In the genomic region with DNA sequence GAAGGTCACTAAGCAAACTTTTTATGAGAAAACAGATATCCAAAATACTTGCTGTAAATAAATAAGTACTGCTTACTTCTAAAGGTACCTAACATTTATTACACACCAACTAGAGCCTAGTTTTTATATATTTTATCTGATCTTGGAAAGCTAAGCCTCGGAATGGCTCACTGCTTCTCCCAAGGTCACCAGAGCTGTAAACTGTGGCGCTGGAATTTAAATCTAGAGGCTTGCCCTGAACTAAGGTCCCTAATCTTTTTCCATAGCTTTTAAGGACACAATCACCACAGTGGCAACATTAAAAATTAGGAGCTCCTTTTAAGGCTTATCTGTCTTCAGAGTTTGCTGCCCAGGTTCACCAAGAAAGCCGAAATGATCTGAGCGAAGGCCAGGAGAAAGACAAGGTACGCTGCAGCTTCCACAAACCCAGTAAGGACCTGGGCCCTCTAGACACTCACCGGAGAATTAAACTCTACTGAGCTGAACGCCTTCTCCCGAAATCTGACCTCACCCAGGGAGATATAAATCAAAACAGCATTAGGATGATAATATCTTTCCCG, we compare ENCODE assay signal across 8 cellular contexts. TPM values are rescaled to one million over a fixed set of nuclear protein-coding genes. Genes with fewer than 3 reads are reported as not detected.
DNase-seq lines count a peak whose midpoint lies in the region; ATAC-seq, FAIRE-seq and TF ChIP-seq lines count a peak whose summit lies in the region.

No MANE protein-coding gene starts in this region.

- peaks cover 15% of the 10 kb centered on the region; the same call in 1 of the 2 replicates for H3F3A ChIP-seq in Loucy (ENCODE audit: low read depth)

- CTCF ChIA-PET in HepG2 (lab: Yijun Ruan, JAX; ENCODE audit: low intra/inter-chr PET ratio, low total read pairs), result no interaction called here

- TF ChIP-seq EP300 in HepG2 (IDR thresholded peaks at IDR 0.05; ENCODE audit: low read depth in 2 of 2, low read length in 2 of 2) (no peak), HepG2 (CRISPR knock-in tag; IDR thresholded peaks at IDR 0.05; ENCODE audit: borderline replicate concordance) (no peak)

- POLR2A ChIA-PET in HepG2 (lab: Yijun Ruan, JAX), result interaction anchor here (1.0 to 9.8 kb wide), 4 partner anchors 10 to 281 kb away, joined by 5 to 139 read pairs (median 8); a partner anchor contains a TSS

- H4K20me1 ChIP-seq in Loucy (ENCODE audit: insufficient read depth, low read length, poor library complexity, severe bottlenecking) (peaks cover 36% of the 10 kb centered on the region), HepG2 (ENCODE audit: insufficient read depth, low read length) (peaks cover 25% of the 10 kb centered on the region)

- H3K27ac ChIP-seq in breast epithelium, result peak overlapping the region; percentile 83 to 91
- H3K27ac ChIP-seq in HepG2 (ENCODE audit: extremely low read length, insufficient read depth, low read length), result peak overlapping the region; percentile 79
- H3K27ac ChIP-seq in thoracic aorta, result peak overlapping the region; percentile 88 to 97

- peak overlapping the region; percentile 88 for H3K4me2 ChIP-seq in Loucy (ENCODE audit: low read depth, low read length, poor library complexity, severe bottlenecking)
- H3K4me2 ChIP-seq in HepG2 (ENCODE audit: low read depth, low read length), result peak overlapping the region; percentile 78

- no peak for FAIRE-seq in HepG2 (lab: Jason Lieb, UNC)

- BruUV-seq in HepG2 (replicated peaks; lab: Mats Ljungman, UMichigan), result TSS peak; percentile 88

- DNase-seq in AG09309 (ENCODE audit: low read depth) (no peak), breast epithelium (ENCODE audit: low spot score in 2 of 2) (no peak), HepG2 (ENCODE audit: low spot score) (peak; percentile 42), thoracic aorta (ENCODE audit: low spot score) (no peak), H4 (ENCODE audit: low spot score) (no peak)

- in situ Hi-C loops in HepG2 (cut with HindIII; ENCODE audit: extremely low pct_ligation_motif_present, low pct_unique_long_range_greater_than_20kb), result loop anchor here (25.0 kb wide), 2 partner anchors 130 to 655 kb away; a partner anchor contains a TSS

- TF ChIP-seq RAD21 in HepG2 (CRISPR knock-in tag; IDR thresholded peaks at IDR 0.05), result no peak

- H3K9me3 ChIP-seq in Loucy (ENCODE audit: insufficient read depth, low read depth, low read length) (no peaks in the 10 kb centered on the region), breast epithelium (no peaks in the 10 kb centered on the region), HepG2 (ENCODE audit: low read length) (no peaks in the 10 kb centered on the region), thoracic aorta (no peaks in the 10 kb centered on the region)

- WGBS in HepG2 (ENCODE audit: low lambda C conversion rate), result 2% methylated on average over 9 of the region's 9 CpGs

- ATAC-seq in GM19351 (IDR thresholded peaks at IDR 0.05; ENCODE audit: unreplicated experiment) (peak; percentile 12), HepG2 (peak; percentile 45), thoracic aorta (ENCODE audit: insufficient number of reproducible peaks, low FRiP score, low read depth) (no peak), GM21367 (IDR thresholded peaks at IDR 0.05; ENCODE audit: unreplicated experiment) (no peak)

- H2AFZ ChIP-seq in Loucy (ENCODE audit: low read length), result peak overlapping the region; percentile 86
- peak overlapping the region; percentile 1 for H2AFZ ChIP-seq in HepG2 (ENCODE audit: low read length)

- H3K9me2 ChIP-seq in Loucy (replicated peaks; ENCODE audit: low read depth, low read length), result no peaks in the 10 kb centered on the region

- H3K79me2 ChIP-seq in Loucy (ENCODE audit: insufficient read depth, low read length), result peaks cover 54% of the 10 kb centered on the region
- H3K79me2 ChIP-seq in HepG2 (ENCODE audit: insufficient read depth, low read length), result peaks cover 54% of the 10 kb centered on the region

- TF ChIP-seq POLR2A in breast epithelium (IDR thresholded peaks at IDR 0.05) (no peak), HepG2 (IDR thresholded peaks at IDR 0.05; ENCODE audit: insufficient read depth in 1 of 2, low read depth in 2 of 2, low read length in 2 of 2) (no peak)

- H3K36me3 ChIP-seq in Loucy (ENCODE audit: insufficient read depth, low read length) (no peaks in the 10 kb centered on the region), breast epithelium (peaks cover 5% of the 10 kb centered on the region), HepG2 (replicated peaks in 1 of 2; ENCODE audit: control insufficient read depth in 1 of 2, insufficient read depth in 2 of 2, low read length in 2 of 2) (peaks cover 0 to 14% of the 10 kb centered on the region in 2 experiments; a peak in 2 of 5 replicates), thoracic aorta (no peaks in the 10 kb centered on the region)

- H3K9ac ChIP-seq in Loucy (ENCODE audit: low read depth, low read length, poor library complexity, severe bottlenecking) (peak overlapping the region; percentile 76), HepG2 (ENCODE audit: insufficient read depth, low read depth, low read length) (peak overlapping the region; percentile 82)

- intact Hi-C loops in breast epithelium (cut with DNase I; ENCODE audit: low total_unique reads) (loop anchor here (10.0 kb wide), 1 partner anchor 1122 kb away; a partner anchor contains a TSS), HepG2 (cut with micrococcal nuclease; ENCODE audit: unreplicated experiment) (loop anchor here (2.0 kb wide), 3 partner anchors 44 to 276 kb away; a partner anchor contains a TSS)

- H3K4me3 ChIP-seq in AG09309 (ENCODE audit: control insufficient read depth, low read depth, low read length) (peak overlapping the region; percentile 67), Loucy (ENCODE audit: low read length, poor library complexity, severe bottlenecking) (peak overlapping the region; percentile 87), breast epithelium (peak overlapping the region; percentile 47 to 70 (median 63)), HepG2 (replicated peaks in 1 of 3; ENCODE audit: insufficient read depth in 1 of 3, low read depth in 2 of 3, low read length in 3 of 3) (peak overlapping the region; percentile 59 to 78 (median 75)), thoracic aorta (peak overlapping the region; percentile 85)

- no peaks in the 10 kb centered on the region for H3K27me3 ChIP-seq in Loucy (ENCODE audit: insufficient read depth, low read length, poor library complexity, severe bottlenecking)
- H3K27me3 ChIP-seq in breast epithelium, result no peaks in the 10 kb centered on the region
- H3K27me3 ChIP-seq in HepG2 (ENCODE audit: control insufficient read depth in 1 of 2, insufficient read depth in 2 of 2, low read length in 2 of 2), result no peaks in the 10 kb centered on the region; a peak in 1 of 5 replicates
- H3K27me3 ChIP-seq in thoracic aorta (replicated peaks; ENCODE audit: insufficient read depth), result no peaks in the 10 kb centered on the region

- H3K4me1 ChIP-seq in Loucy (ENCODE audit: insufficient read depth, low read length, poor library complexity, severe bottlenecking) (peaks cover 37% of the 10 kb centered on the region), breast epithelium (no peaks in the 10 kb centered on the region), HepG2 (ENCODE audit: insufficient read depth, low read length) (peaks cover 62% of the 10 kb centered on the region), thoracic aorta (ENCODE audit: control insufficient read depth in 1 of 2, low read depth in 2 of 2) (peaks cover 8 to 39% of the 10 kb centered on the region in 2 donors)

- no peak for TF ChIP-seq CTCF in AG09309 (IDR thresholded peaks at IDR 0.05; ENCODE audit: control insufficient read depth, insufficient read depth, low read depth, low read length, missing control alignments)
- TF ChIP-seq CTCF in Loucy (conservative IDR thresholded peaks at IDR 0.05; ENCODE audit: low read length), result no peak
- TF ChIP-seq CTCF in breast epithelium (IDR thresholded peaks at IDR 0.05), result no peak
- no peak for TF ChIP-seq CTCF in HepG2 (CRISPR knock-in tag; IDR thresholded peaks at IDR 0.05)
- no peak for TF ChIP-seq CTCF in thoracic aorta (IDR thresholded peaks at IDR 0.05)

RNA-seq across cellular contexts. Expression of a gene that starts 0.6 kb away (rescaled TPM):
- total RNA-seq in breast epithelium (10 to 100 TPM; 65.8 to 78.3 (median 65.9) TPM), HepG2 (2016; rRNA removed; fragmentation: Illumina TruSeq; extraction: Trizol) (98.3 and 110 TPM in 2 replicates), thoracic aorta (10 to 100 TPM; 47.7 to 60.3 TPM)
- 75.4 and 85.5 TPM in 2 replicates for total RNA-seq in HepG2 (2016; cell fraction: cytosol; rRNA removed; fragmentation: Illumina TruSeq; extraction: Trizol; ENCODE audit: low read depth)
- total RNA-seq in HepG2 (2016; cell fraction: insoluble cytoplasmic fraction; rRNA removed; fragmentation: Illumina TruSeq; extraction: Trizol), result 104 and 112 TPM in 2 replicates
- 171 and 187 TPM in 2 replicates for total RNA-seq in HepG2 (2016; cell fraction: membrane; rRNA removed; fragmentation: Illumina TruSeq; extraction: Trizol)
- 99.1 and 105 TPM in 2 replicates for total RNA-seq in HepG2 (2016; cell fraction: nucleus; rRNA removed; fragmentation: Illumina TruSeq; extraction: Trizol)
- polyA plus RNA-seq in HepG2 (2011; rRNA removed), result 101 and 125 TPM in 2 replicates
- 77.6 and 112 TPM in 2 replicates for polyA plus RNA-seq in HepG2 (2011; cell fraction: cytosol; rRNA removed)
- polyA plus RNA-seq in HepG2 (2011; cell fraction: nucleus; rRNA removed), result 39.1 and 52.4 TPM in 2 replicates
- polyA plus RNA-seq in HepG2 (2012), result 128 and 248 TPM in 2 replicates
- 78.2 and 81.7 TPM in 2 replicates for polyA plus RNA-seq in HepG2 (2016; cell fraction: cytosol; fragmentation: Illumina TruSeq; extraction: Trizol; ENCODE audit: low read depth)
- polyA plus RNA-seq in HepG2 (2016; cell fraction: insoluble cytoplasmic fraction; fragmentation: Illumina TruSeq; extraction: Trizol; ENCODE audit: low read depth), result 105 and 127 TPM in 2 replicates
- polyA plus RNA-seq in HepG2 (2016; cell fraction: membrane; fragmentation: Illumina TruSeq; extraction: Trizol; ENCODE audit: low read depth), result 158 and 172 TPM in 2 replicates
- 120 and 124 TPM in 2 replicates for polyA plus RNA-seq in HepG2 (2016; cell fraction: nucleus; fragmentation: Illumina TruSeq; extraction: Trizol; ENCODE audit: insufficient read depth, low read depth)
- polyA minus RNA-seq in HepG2 (2011; rRNA and poly(A)+ RNA removed; ENCODE audit: low replicate concordance), result 49.3 and 81.3 TPM in 2 replicates
- polyA minus RNA-seq in HepG2 (2011; cell fraction: cytosol; rRNA and poly(A)+ RNA removed), result 24.8 and 37.2 TPM in 2 replicates
- 98.6 and 129 TPM in 2 replicates for polyA minus RNA-seq in HepG2 (2011; cell fraction: nucleus; rRNA and poly(A)+ RNA removed)
- total RNA-seq in H4 (2014; rRNA removed; shearing (Covaris generic)), result 83.8 and 92.0 TPM in 2 replicates

RNA-seq across cellular contexts. Expression of a gene that starts 11.0 kb away (rescaled TPM):
- total RNA-seq in breast epithelium, result 10 to 100 TPM; 14.7 to 20.0 (median 17.9) TPM
- 37.3 and 39.1 TPM in 2 replicates for total RNA-seq in HepG2 (2016; rRNA removed; fragmentation: Illumina TruSeq; extraction: Trizol)
- total RNA-seq in HepG2 (2016; cell fraction: cytosol; rRNA removed; fragmentation: Illumina TruSeq; extraction: Trizol; ENCODE audit: low read depth), result 12.6 and 13.3 TPM in 2 replicates
- 38.8 and 39.8 TPM in 2 replicates for total RNA-seq in HepG2 (2016; cell fraction: insoluble cytoplasmic fraction; rRNA removed; fragmentation: Illumina TruSeq; extraction: Trizol)
- 15.3 and 15.8 TPM in 2 replicates for total RNA-seq in HepG2 (2016; cell fraction: membrane; rRNA removed; fragmentation: Illumina TruSeq; extraction: Trizol)
- 45.9 and 50.0 TPM in 2 replicates for total RNA-seq in HepG2 (2016; cell fraction: nucleus; rRNA removed; fragmentation: Illumina TruSeq; extraction: Trizol)
- 31.3 and 38.4 TPM in 2 replicates for polyA plus RNA-seq in HepG2 (2011; rRNA removed)
- polyA plus RNA-seq in HepG2 (2011; cell fraction: cytosol; rRNA removed), result 18.1 and 20.5 TPM in 2 replicates
- 71.4 and 74.8 TPM in 2 replicates for polyA plus RNA-seq in HepG2 (2011; cell fraction: nucleus; rRNA removed)
- polyA plus RNA-seq in HepG2 (2012), result 34.8 and 43.7 TPM in 2 replicates
- polyA plus RNA-seq in HepG2 (2016; cell fraction: cytosol; fragmentation: Illumina TruSeq; extraction: Trizol; ENCODE audit: low read depth), result 5.1 and 5.8 TPM in 2 replicates
- polyA plus RNA-seq in HepG2 (2016; cell fraction: insoluble cytoplasmic fraction; fragmentation: Illumina TruSeq; extraction: Trizol; ENCODE audit: low read depth), result 60.5 and 63.6 TPM in 2 replicates
- 8.6 and 9.1 TPM in 2 replicates for polyA plus RNA-seq in HepG2 (2016; cell fraction: membrane; fragmentation: Illumina TruSeq; extraction: Trizol; ENCODE audit: low read depth)
- 132 and 134 TPM in 2 replicates for polyA plus RNA-seq in HepG2 (2016; cell fraction: nucleus; fragmentation: Illumina TruSeq; extraction: Trizol; ENCODE audit: insufficient read depth, low read depth)
- 7.0 and 16.0 TPM in 2 replicates for polyA minus RNA-seq in HepG2 (2011; rRNA and poly(A)+ RNA removed; ENCODE audit: low replicate concordance)
- 10.3 and 12.2 TPM in 2 replicates for polyA minus RNA-seq in HepG2 (2011; cell fraction: cytosol; rRNA and poly(A)+ RNA removed)
- polyA minus RNA-seq in HepG2 (2011; cell fraction: nucleus; rRNA and poly(A)+ RNA removed), result 20.7 and 27.6 TPM in 2 replicates
- total RNA-seq in thoracic aorta, result 1 to 10 TPM; 3.9 to 5.8 TPM
- 21.9 and 33.6 TPM in 2 replicates for total RNA-seq in H4 (2014; rRNA removed; shearing (Covaris generic))

RNA-seq across cellular contexts. Expression of a gene that starts 26.7 kb away (rescaled TPM):
- total RNA-seq in breast epithelium (10 to 100 TPM; 10.1 to 21.0 (median 16.2) TPM), HepG2 (2016; rRNA removed; fragmentation: Illumina TruSeq; extraction: Trizol) (28.5 and 44.6 TPM in 2 replicates), thoracic aorta (10 to 100 TPM; 10.2 to 10.4 TPM)
- 2.1 and 3.3 TPM in 2 replicates for total RNA-seq in HepG2 (2016; cell fraction: cytosol; rRNA removed; fragmentation: Illumina TruSeq; extraction: Trizol; ENCODE audit: low read depth)
- total RNA-seq in HepG2 (2016; cell fraction: insoluble cytoplasmic fraction; rRNA removed; fragmentation: Illumina TruSeq; extraction: Trizol), result 29.1 and 42.3 TPM in 2 replicates
- total RNA-seq in HepG2 (2016; cell fraction: membrane; rRNA removed; fragmentation: Illumina TruSeq; extraction: Trizol), result 6.0 and 8.2 TPM in 2 replicates
- 24.1 and 26.3 TPM in 2 replicates for total RNA-seq in HepG2 (2016; cell fraction: nucleus; rRNA removed; fragmentation: Illumina TruSeq; extraction: Trizol)
- polyA plus RNA-seq in HepG2 (2011; rRNA removed), result 8.2 and 8.7 TPM in 2 replicates
- polyA plus RNA-seq in HepG2 (2011; cell fraction: cytosol; rRNA removed), result 7.3 and 7.4 TPM in 2 replicates
- 5.4 and 6.0 TPM in 2 replicates for polyA plus RNA-seq in HepG2 (2011; cell fraction: nucleus; rRNA removed)
- polyA plus RNA-seq in HepG2 (2012), result 8.6 and 11.7 TPM in 2 replicates
- 1.1 and 1.6 TPM in 2 replicates for polyA plus RNA-seq in HepG2 (2016; cell fraction: cytosol; fragmentation: Illumina TruSeq; extraction: Trizol; ENCODE audit: low read depth)
- 22.6 and 24.7 TPM in 2 replicates for polyA plus RNA-seq in HepG2 (2016; cell fraction: insoluble cytoplasmic fraction; fragmentation: Illumina TruSeq; extraction: Trizol; ENCODE audit: low read depth)
- 2.5 and 3.2 TPM in 2 replicates for polyA plus RNA-seq in HepG2 (2016; cell fraction: membrane; fragmentation: Illumina TruSeq; extraction: Trizol; ENCODE audit: low read depth)
- 9.8 and 12.7 TPM in 2 replicates for polyA plus RNA-seq in HepG2 (2016; cell fraction: nucleus; fragmentation: Illumina TruSeq; extraction: Trizol; ENCODE audit: insufficient read depth, low read depth)
- 22.5 and 23.7 TPM in 2 replicates for polyA minus RNA-seq in HepG2 (2011; rRNA and poly(A)+ RNA removed; ENCODE audit: low replicate concordance)
- 13.7 and 14.7 TPM in 2 replicates for polyA minus RNA-seq in HepG2 (2011; cell fraction: cytosol; rRNA and poly(A)+ RNA removed)
- 39.7 and 40.9 TPM in 2 replicates for polyA minus RNA-seq in HepG2 (2011; cell fraction: nucleus; rRNA and poly(A)+ RNA removed)
- 18.5 and 24.2 TPM in 2 replicates for total RNA-seq in H4 (2014; rRNA removed; shearing (Covaris generic))

Comparison
In these comparisons a context has a peak if more than half of its experiments do, and no peak if none do; other contexts are left out.
1. ATAC-seq: peak in GM19351 (single experiment) and HepG2 (single experiment); none in thoracic aorta (single experiment) and GM21367 (single experiment).
2. Peak in every context shown above with its lines, with median percentiles within 50 percentile points of each other: H3K4me3 ChIP-seq and H3K27ac ChIP-seq.